In genomic region chr6:1363729-1364572, GRCh38 we compare ENCODE assay signal across 11 cellular contexts. TPM values are rescaled to one million over a fixed set of nuclear protein-coding genes. Genes with fewer than 3 reads are reported as not detected.
A peak's percentile ranks its signal among the peaks of the same experiment; 100 is the strongest.
DNase-seq lines count a peak whose midpoint lies in the region; ATAC-seq and TF ChIP-seq lines count a peak whose summit lies in the region.
"Had no signal": no experiment of that assay in that cellular context is flagged by ENCODE, and none has a peak within 500 bp of the region (broad histone marks: within the 10 kb centered on the region; RNA-seq: fewer than 3 reads in every experiment).

No MANE protein-coding gene starts in this region.

- ATAC-seq in GM19463 (IDR thresholded peaks at IDR 0.05; ENCODE audit: unreplicated experiment) (no peak), GM19324 (IDR thresholded peaks at IDR 0.05; ENCODE audit: low FRiP score, unreplicated experiment) (no peak)

- H3K4me3 ChIP-seq in AG04450 (ENCODE audit: low read depth, low read length): no peak overlapping the region
- no peak overlapping the region for H3K4me3 ChIP-seq in astrocyte of the cerebellum (ENCODE audit: low read depth, low read length)
- H3K4me3 ChIP-seq: uterus had no signal

- no peak overlapping the region for H3K27ac ChIP-seq in AG04450 (ENCODE audit: low read depth, low read length)
- H3K27ac ChIP-seq: KMS-11, uterus had no signal

- no peaks in the 10 kb centered on the region for H3K9me3 ChIP-seq in AG04450 (ENCODE audit: control insufficient read depth, insufficient read depth, low read length)
- H3K9me3 ChIP-seq: uterus had no signal

- in situ Hi-C loops in astrocyte of the cerebellum (cut with HindIII; ENCODE audit: low sequenced_read_pairs): no loop called here

- TF ChIP-seq CTCF in AG04450 (IDR thresholded peaks at IDR 0.05; ENCODE audit: low read depth, low read length) (peak; percentile 36), astrocyte of the cerebellum (IDR thresholded peaks at IDR 0.05; ENCODE audit: low read depth, low read length, missing control alignments) (peak; percentile 9)

- CTCF ChIA-PET in AG04450 (lab: Charles Lee): interaction anchor here (0.5 to 1.2 kb wide), 3 partner anchors 17 to 564 kb away, joined by 5 to 10 read pairs (median 5); no protein-coding TSS in a partner anchor

- H3K27me3 ChIP-seq in AG04450 (ENCODE audit: control insufficient read depth, insufficient read depth, low read length): no peaks in the 10 kb centered on the region
- H3K27me3 ChIP-seq: uterus had no signal

- POLR2A ChIA-PET in AG04450 (lab: Yijun Ruan, JAX): no interaction called here

- DNase-seq in AG04450 (ENCODE audit: low read depth, low spot score) (no peak), HCEC 1CT (peak; percentile 25), astrocyte of the cerebellum (ENCODE audit: low read depth) (no peak), kidney tubule cell (ENCODE audit: low spot score) (peak; percentile 36), SIG-M5 (lab: John Stamatoyannopoulos, UW) (no peak), NCI-H2107 treated with DMSO at 0.1 percent for 48 hours (lab: John Stamatoyannopoulos, UW; ENCODE audit: unreplicated experiment) (no peak)
- DNase-seq: activated naive CD4-positive, alpha-beta T cell had no signal

RNA-seq across cellular contexts. Expression of gene FOXF2, which starts 25.4 kb away (rescaled TPM):
- 17.3 TPM in 2 replicates for polyA plus RNA-seq in AG04450 (2011; rRNA removed)
- polyA minus RNA-seq in AG04450 (2011; rRNA and poly(A)+ RNA removed): 13.0 and 13.8 TPM in 2 replicates

RNA-seq across cellular contexts. Expression of gene FOXQ1, which starts 52.1 kb away (rescaled TPM):
- 0.07 TPM in 1 of 2 replicates, not detected in the other for polyA plus RNA-seq in AG04450 (2011; rRNA removed)
- 0.17 TPM in 1 of 2 replicates, not detected in the other for polyA minus RNA-seq in AG04450 (2011; rRNA and poly(A)+ RNA removed)

Comparison
In these comparisons a context has a peak if more than half of its experiments do, and no peak if none do; other contexts are left out.
1. DNase-seq: peak in HCEC 1CT (single experiment) and kidney tubule cell (single experiment); none in AG04450 (single experiment), astrocyte of the cerebellum (single experiment), SIG-M5 (single experiment) and NCI-H2107 treated with DMSO at 0.1 percent for 48 hours (single experiment).